In genomic region chr10:125016123-125016522, GRCh38 we compare ENCODE assay signal across 15 cellular contexts.
DNase-seq lines count a peak whose midpoint lies in the region; ATAC-seq and TF ChIP-seq lines count a peak whose summit lies in the region.
"Had no signal": no experiment of that assay in that cellular context is flagged by ENCODE, and none has a peak within 500 bp of the region (broad histone marks: within the 10 kb centered on the region; RNA-seq: fewer than 3 reads in every experiment).

No MANE protein-coding gene starts in this region.

- no peak overlapping the region for H3K4me2 ChIP-seq in mesenchymal stem cell (ENCODE audit: low read length, poor library complexity, severe bottlenecking)

- H2AFZ ChIP-seq in mesenchymal stem cell (ENCODE audit: low read depth, low read length): no peak overlapping the region

- no peak overlapping the region for H3K23ac ChIP-seq in mesenchymal stem cell (ENCODE audit: low read length in 2 of 2)

- H3K4me3 Mint-ChIP-seq in endodermal cell: no peak overlapping the region
- H3K4me3 Mint-ChIP-seq: activated B cell treated with CpG ODN at 0.5 μM for 24 hours; activated naive CD4-positive, alpha-beta T cell treated with anti-CD3 and anti-CD28 coated beads for 36 hours; memory B cell had no signal

- peak overlapping the region; percentile 17 for H3K27ac Mint-ChIP-seq in endodermal cell
- H3K27ac Mint-ChIP-seq: activated B cell treated with CpG ODN at 0.5 μM for 24 hours; activated naive CD4-positive, alpha-beta T cell treated with anti-CD3 and anti-CD28 coated beads for 36 hours; memory B cell had no signal

- no peak overlapping the region for H4K8ac ChIP-seq in mesenchymal stem cell (ENCODE audit: low read length)

- H2BK15ac ChIP-seq in mesenchymal stem cell (ENCODE audit: low read depth, poor library complexity, severe bottlenecking): no peak overlapping the region

- peaks cover 43% of the 10 kb centered on the region for H3K36me3 Mint-ChIP-seq in endodermal cell (ENCODE audit: low read depth)
- H3K36me3 Mint-ChIP-seq: memory B cell had no signal

- no peak for ATAC-seq in HG02981 (IDR thresholded peaks at IDR 0.05; ENCODE audit: unreplicated experiment)
- no peak for ATAC-seq in HG03175 (IDR thresholded peaks at IDR 0.05; ENCODE audit: unreplicated experiment)

- H3K4me3 ChIP-seq in endodermal cell (ENCODE audit: low read length) (no peak overlapping the region), mesenchymal stem cell (ENCODE audit: insufficient read depth in 1 of 2, low read depth in 1 of 2, low read length in 2 of 2) (peak overlapping the region in 1 of 2 experiments; percentile 49), stomach smooth muscle (ENCODE audit: low read length in 2 of 2) (peak overlapping the region in 1 of 2 donors; percentile 15)
- H3K4me3 ChIP-seq: pancreas, SK-N-MC had no signal

- no peak overlapping the region for H2BK120ac ChIP-seq in mesenchymal stem cell (ENCODE audit: low read depth, low read length)

- H3K4me1 Mint-ChIP-seq in endodermal cell: peaks cover 12% of the 10 kb centered on the region
- H3K4me1 Mint-ChIP-seq: activated B cell treated with CpG ODN at 0.5 μM for 24 hours, memory B cell had no signal

- TF ChIP-seq CTCF in endodermal cell (conservative IDR thresholded peaks at IDR 0.05): no peak

- H3K79me1 ChIP-seq in mesenchymal stem cell (replicated peaks; ENCODE audit: low read length, poor library complexity, severe bottlenecking): peaks cover 74% of the 10 kb centered on the region

- H4K91ac ChIP-seq in mesenchymal stem cell (ENCODE audit: low read length): no peak overlapping the region

- DNase-seq in C1 segment of cervical spinal cord (lab: John Stamatoyannopoulos, UW): peak in 8 of 14 donors; percentile 35 to 85 (median 63)
- DNase-seq in endodermal cell: no peak
- no peak for DNase-seq in mesenchymal stem cell
- DNase-seq in NCI-H1417 treated with DMSO at 0.1 percent for 48 hours (lab: John Stamatoyannopoulos, UW): no peak
- no peak for DNase-seq in effector CD4-positive, alpha-beta T cell
- DNase-seq: activated B cell treated with CpG ODN at 0.5 μM for 24 hours; activated naive CD4-positive, alpha-beta T cell treated with anti-CD3 and anti-CD28 coated beads for 36 hours; erythroblast; NCI-H2171 had no signal

- H3K9ac ChIP-seq in endodermal cell (ENCODE audit: extremely low read depth, low read length, poor library complexity, severe bottlenecking): no peak overlapping the region
- peak overlapping the region; percentile 67 for H3K9ac ChIP-seq in mesenchymal stem cell (ENCODE audit: low read length)
- H3K9ac ChIP-seq in stomach smooth muscle (ENCODE audit: low read length in 2 of 2): no peak overlapping the region

- H3K18ac ChIP-seq in mesenchymal stem cell (ENCODE audit: low read depth in 1 of 2, low read length in 2 of 2): no peak overlapping the region

- H3K4ac ChIP-seq in mesenchymal stem cell (ENCODE audit: low read depth in 1 of 2, low read length in 2 of 2): no peak overlapping the region

- H3K4me1 ChIP-seq in endodermal cell (ENCODE audit: control insufficient read depth, insufficient read depth, low read length): no peaks in the 10 kb centered on the region
- peaks cover 22% of the 10 kb centered on the region for H3K4me1 ChIP-seq in mesenchymal stem cell (ENCODE audit: control insufficient read depth, insufficient read depth, low read depth, low read length)
- H3K4me1 ChIP-seq in stomach smooth muscle (ENCODE audit: control insufficient read depth, insufficient read depth, low read length): peaks cover 64% of the 10 kb centered on the region

- no peak overlapping the region for H2BK5ac ChIP-seq in mesenchymal stem cell (ENCODE audit: low read depth, low read length, poor library complexity, severe bottlenecking)

- H3K9me3 ChIP-seq in endodermal cell (ENCODE audit: control insufficient read depth, low read length): peaks cover 19% of the 10 kb centered on the region
- no peaks in the 10 kb centered on the region for H3K9me3 ChIP-seq in mesenchymal stem cell (ENCODE audit: control insufficient read depth, low read length)
- no peaks in the 10 kb centered on the region for H3K9me3 ChIP-seq in stomach smooth muscle (ENCODE audit: control insufficient read depth in 2 of 2, low read length in 2 of 2)
- H3K9me3 ChIP-seq: pancreas had no signal

- H2BK12ac ChIP-seq in mesenchymal stem cell (ENCODE audit: low read length in 2 of 2): no peak overlapping the region

- H3K9me3 Mint-ChIP-seq in endodermal cell: peaks cover 20% of the 10 kb centered on the region

- H3K27me3 Mint-ChIP-seq in endodermal cell (ENCODE audit: insufficient read depth): no peaks in the 10 kb centered on the region

- H3K27ac ChIP-seq in endodermal cell (ENCODE audit: low read depth, low read length) (no peak overlapping the region), mesenchymal stem cell (ENCODE audit: low read length, poor library complexity, severe bottlenecking) (no peak overlapping the region), stomach smooth muscle (ENCODE audit: low read length) (peak overlapping the region; percentile 64)
- H3K27ac ChIP-seq: SK-N-MC had no signal

- H2AK5ac ChIP-seq in mesenchymal stem cell (ENCODE audit: low read length, severe bottlenecking): no peak overlapping the region

- H3K27me3 ChIP-seq in endodermal cell (ENCODE audit: control insufficient read depth, insufficient read depth, low read length, poor library complexity, severe bottlenecking) (no peaks in the 10 kb centered on the region), mesenchymal stem cell (ENCODE audit: control insufficient read depth in 1 of 2, insufficient read depth in 1 of 2, low read length in 2 of 2) (no peaks in the 10 kb centered on the region), stomach smooth muscle (ENCODE audit: control insufficient read depth in 1 of 2, insufficient read depth in 2 of 2, low read length in 2 of 2) (no peaks in the 10 kb centered on the region)
- H3K27me3 ChIP-seq: pancreas had no signal

- H3K36me3 ChIP-seq in endodermal cell (ENCODE audit: control insufficient read depth, insufficient read depth, low read length) (peaks cover 22% of the 10 kb centered on the region), mesenchymal stem cell (ENCODE audit: control insufficient read depth in 1 of 2, insufficient read depth in 2 of 2, low read depth in 1 of 2, low read length in 2 of 2) (peaks cover 27 to 69% of the 10 kb centered on the region in 2 experiments), stomach smooth muscle (ENCODE audit: control insufficient read depth in 2 of 2, insufficient read depth in 2 of 2, low read length in 2 of 2) (peaks cover 3 to 17% of the 10 kb centered on the region in 2 donors)
- H3K36me3 ChIP-seq: pancreas had no signal

- H3K14ac ChIP-seq in mesenchymal stem cell (ENCODE audit: low read length in 2 of 2): no peak overlapping the region

- WGBS in endodermal cell (ENCODE audit: insufficient coverage in 1 of 2, insufficient read length in 1 of 2), 2 experiments: 89 to 97% methylated on average over 7 to 10 of the region's 10 CpGs
- 90% methylated on average over 10 of the region's 10 CpGs for WGBS in mesenchymal stem cell

Comparison
In these comparisons a context has a peak if more than half of its experiments do, and no peak if none do; other contexts are left out.
1. DNase-seq: peak in C1 segment of cervical spinal cord (8 of 14); none in endodermal cell (single experiment), mesenchymal stem cell (single experiment), NCI-H1417 treated with DMSO at 0.1 percent for 48 hours (single experiment) and effector CD4-positive, alpha-beta T cell (single experiment).